In genomic region chr2:105934467-105934866, GRCh38 we compare ENCODE assay signal across 11 cellular contexts.
DNase-seq lines count a peak whose midpoint lies in the region; ATAC-seq and TF ChIP-seq lines count a peak whose summit lies in the region.
"Had no signal": no experiment of that assay in that cellular context is flagged by ENCODE, and none has a peak within 500 bp of the region (broad histone marks: within the 10 kb centered on the region; RNA-seq: fewer than 3 reads in every experiment).

No MANE protein-coding gene starts in this region.

- no peaks in the 10 kb centered on the region for H3K9me3 Mint-ChIP-seq in MCF 10A (ENCODE audit: unreplicated experiment)
- H3K9me3 Mint-ChIP-seq in activated T-helper 17 cell treated with anti-CD3 and anti-CD28 coated beads, Interleukin-2, amount 50 U/mL, for 72 hours: no peaks in the 10 kb centered on the region
- H3K9me3 Mint-ChIP-seq in naive thymus-derived CD8-positive, alpha-beta T cell: peaks cover 0 to 13% (median 5%) of the 10 kb centered on the region in 9 donors

- H3K27me3 ChIP-seq in breast epithelium (no peaks in the 10 kb centered on the region), thymus (ENCODE audit: control insufficient read depth, insufficient read depth) (no peaks in the 10 kb centered on the region), WERI-Rb-1 (ENCODE audit: insufficient read depth, low read depth, severe bottlenecking) (no peaks in the 10 kb centered on the region)

- no peak overlapping the region for H3K4me3 ChIP-seq in breast epithelium
- H3K4me3 ChIP-seq in thymus (ENCODE audit: low read length): no peak overlapping the region
- no peak overlapping the region for H3K4me3 ChIP-seq in WERI-Rb-1 (ENCODE audit: low read depth, low read length)

- BruUV-seq in MCF 10A (replicated peaks; lab: Mats Ljungman, UMichigan): no TSS peak

- H3K9me3 ChIP-seq in breast epithelium (no peaks in the 10 kb centered on the region), thymus (ENCODE audit: control insufficient read depth) (no peaks in the 10 kb centered on the region), WERI-Rb-1 (ENCODE audit: severe bottlenecking) (peaks cover 4% of the 10 kb centered on the region)

- H3K4me3 Mint-ChIP-seq in MCF 10A (ENCODE audit: unreplicated experiment): no peak overlapping the region
- no peak overlapping the region for H3K4me3 Mint-ChIP-seq in activated T-helper 17 cell treated with anti-CD3 and anti-CD28 coated beads, Interleukin-2, amount 50 U/mL, for 72 hours
- H3K4me3 Mint-ChIP-seq in naive thymus-derived CD8-positive, alpha-beta T cell: no peak overlapping the region
- H3K4me3 Mint-ChIP-seq: naive B cell had no signal

- intact Hi-C loops in breast epithelium (cut with DNase I; ENCODE audit: low total_unique reads) (no loop called here), MCF 10A (cut with micrococcal nuclease) (no loop called here)

- H3K36me3 Mint-ChIP-seq in MCF 10A (ENCODE audit: insufficient read depth, unreplicated experiment): no peaks in the 10 kb centered on the region
- H3K36me3 Mint-ChIP-seq in activated T-helper 17 cell treated with anti-CD3 and anti-CD28 coated beads, Interleukin-2, amount 50 U/mL, for 72 hours (ENCODE audit: low read depth): no peaks in the 10 kb centered on the region
- peaks cover 0 to 11% (median 3%) of the 10 kb centered on the region in 3 donors for H3K36me3 Mint-ChIP-seq in naive thymus-derived CD8-positive, alpha-beta T cell

- H3K27ac ChIP-seq in breast epithelium (peak overlapping the region; percentile 61 to 85), thymus (ENCODE audit: low read depth) (peak overlapping the region; percentile 36), WERI-Rb-1 (no peak overlapping the region)

- no peaks in the 10 kb centered on the region for H3K4me1 Mint-ChIP-seq in MCF 10A (ENCODE audit: insufficient read depth, unreplicated experiment)
- peaks cover 2% of the 10 kb centered on the region for H3K4me1 Mint-ChIP-seq in activated T-helper 17 cell treated with anti-CD3 and anti-CD28 coated beads, Interleukin-2, amount 50 U/mL, for 72 hours
- H3K4me1 Mint-ChIP-seq in naive thymus-derived CD8-positive, alpha-beta T cell: peaks cover 16 to 30% (median 25%) of the 10 kb centered on the region in 4 donors

- no peaks in the 10 kb centered on the region for H3K36me3 ChIP-seq in breast epithelium
- no peaks in the 10 kb centered on the region for H3K36me3 ChIP-seq in thymus (ENCODE audit: control insufficient read depth, insufficient read depth)
- no peaks in the 10 kb centered on the region for H3K36me3 ChIP-seq in WERI-Rb-1

- no peak overlapping the region for H3K27ac Mint-ChIP-seq in MCF 10A (ENCODE audit: low read depth, unreplicated experiment)
- no peak overlapping the region for H3K27ac Mint-ChIP-seq in activated T-helper 17 cell treated with anti-CD3 and anti-CD28 coated beads, Interleukin-2, amount 50 U/mL, for 72 hours
- no peak overlapping the region for H3K27ac Mint-ChIP-seq in naive thymus-derived CD8-positive, alpha-beta T cell

- no peak for TF ChIP-seq CTCF in breast epithelium (IDR thresholded peaks at IDR 0.05)
- TF ChIP-seq CTCF in MCF 10A (IDR thresholded peaks at IDR 0.05; ENCODE audit: unreplicated experiment): no peak
- no peak for TF ChIP-seq CTCF in WERI-Rb-1 (IDR thresholded peaks at IDR 0.05; ENCODE audit: low read depth, low read length)

- DNase-seq in breast epithelium (ENCODE audit: low spot score in 2 of 2) (peak in 1 of 2 donors; percentile 46), MCF 10A (ENCODE audit: unreplicated experiment) (no peak), WERI-Rb-1 (no peak), GF-D8 (lab: John Stamatoyannopoulos, UW) (no peak)
- DNase-seq in naive thymus-derived CD8-positive, alpha-beta T cell: peak in 7 of 10 donors; percentile 13 to 65 (median 39)
- DNase-seq: naive B cell, NCI-H1694 treated with DMSO at 0.1 percent for 48 hours, trophoblast cell had no signal

- CTCF ChIA-PET in MCF 10A (lab: Yijun Ruan, JAX): interaction anchor here (1.7 kb wide), 1 partner anchor 15 kb away, joined by 4 read pairs; no protein-coding TSS in a partner anchor

- WGBS in thymus: 73% methylated on average over 7 of the region's 7 CpGs

- POLR2A ChIA-PET in MCF 10A (lab: Yijun Ruan, JAX): no interaction called here
- POLR2A ChIA-PET in naive thymus-derived CD8-positive, alpha-beta T cell (lab: Charles Lee): interaction anchor here (0.8 to 2.5 kb wide), 13 partner anchors 8 to 188 kb away, joined by 3 to 15 read pairs (median 4); no protein-coding TSS in a partner anchor

- H3K27me3 Mint-ChIP-seq in MCF 10A (ENCODE audit: insufficient read depth, unreplicated experiment): no peaks in the 10 kb centered on the region
- no peaks in the 10 kb centered on the region for H3K27me3 Mint-ChIP-seq in activated T-helper 17 cell treated with anti-CD3 and anti-CD28 coated beads, Interleukin-2, amount 50 U/mL, for 72 hours
- H3K27me3 Mint-ChIP-seq in naive thymus-derived CD8-positive, alpha-beta T cell: no peaks in the 10 kb centered on the region
- H3K27me3 Mint-ChIP-seq: naive B cell had no signal

- H3K4me1 ChIP-seq in breast epithelium (no peaks in the 10 kb centered on the region), thymus (ENCODE audit: control insufficient read depth, insufficient read depth, low read length) (peaks cover 7% of the 10 kb centered on the region)

- no peak for TF ChIP-seq POLR2A in breast epithelium (IDR thresholded peaks at IDR 0.05)

- ATAC-seq in activated T-helper 17 cell treated with anti-CD3 and anti-CD28 coated beads, Interleukin-2, amount 50 U/mL, for 72 hours (replicated peaks): peak; percentile 85
- peak; percentile 72 to 75 for ATAC-seq in naive thymus-derived CD8-positive, alpha-beta T cell
- no peak for ATAC-seq in GM18873 (IDR thresholded peaks at IDR 0.05; ENCODE audit: low FRiP score, unreplicated experiment)

Comparison
In these comparisons a context has a peak if more than half of its experiments do, and no peak if none do; other contexts are left out.
1. DNase-seq: peak in naive thymus-derived CD8-positive, alpha-beta T cell (7 of 10); none in MCF 10A (single experiment), WERI-Rb-1 (single experiment) and GF-D8 (single experiment).